25 cellular contexts compared by ENCODE assay signal in the genomic region with DNA sequence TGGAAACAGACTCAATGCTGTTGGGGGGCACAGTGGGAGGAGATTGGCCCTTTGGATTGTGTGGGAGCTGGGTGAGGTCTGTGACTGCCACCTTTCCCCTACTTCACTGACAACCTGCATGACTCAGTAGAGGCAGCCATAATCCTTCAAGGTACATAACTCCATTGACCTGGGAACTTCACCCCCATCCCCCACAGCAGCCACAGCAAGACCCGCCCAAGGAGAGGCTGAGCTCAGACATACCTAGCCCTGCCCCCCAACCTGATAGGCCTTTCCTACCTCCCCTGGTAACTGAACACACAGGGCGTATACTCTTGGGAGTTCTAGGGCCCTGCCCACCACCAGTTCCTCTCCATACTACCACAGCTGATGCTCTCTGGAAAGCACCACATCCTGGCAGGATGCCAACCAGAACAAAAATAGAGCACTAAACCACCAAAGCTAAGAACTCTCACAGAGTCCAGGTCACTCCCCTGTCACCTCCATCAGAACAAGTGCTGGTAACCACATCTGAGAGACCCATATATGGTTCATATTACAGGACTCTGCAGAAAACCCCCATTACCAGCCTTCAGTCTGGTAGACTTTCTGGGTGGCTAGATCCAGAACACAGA.
DNase-seq lines count a peak whose midpoint lies in the region; ATAC-seq and TF ChIP-seq lines count a peak whose summit lies in the region.
"Had no signal": no experiment of that assay in that cellular context is flagged by ENCODE, and none has a peak within 500 bp of the region (broad histone marks: within the 10 kb centered on the region; RNA-seq: fewer than 3 reads in every experiment).

No MANE protein-coding gene starts in this region.

- DNase-seq in PC-3: peak; percentile 56
- DNase-seq in CD8-positive, alpha-beta T cell: no peak
- no peak for DNase-seq in 8988T
- DNase-seq in activated T-cell treated with anti-CD3 and anti-CD28 coated beads, Interleukin-2, amount 50 U/mL, for 4 hours: no peak
- DNase-seq: activated CD8-positive, alpha-beta T cell treated with anti-CD3 and anti-CD28 coated beads, Interleukin-2, amount 10 ng/mL, durations not matched to agents 7 days and 5 days; activated naive CD4-positive, alpha-beta T cell treated with anti-CD3 and anti-CD28 coated beads, Interleukin-2, amount 10 ng/mL, durations not matched to agents 7 days and 5 days; activated T-cell treated with anti-CD3 and anti-CD28 coated beads, Interleukin-2, amount 50 U/mL, for 1 hour; anterior cingulate cortex; caudate nucleus; dermis blood vessel endothelial cell; heart right ventricle; HFFc6; NCI-H1436; NCI-H226; posterior cingulate gyrus had no signal

- H3K4me1 ChIP-seq in BLaER1 (peaks cover 16% of the 10 kb centered on the region), PC-3 (ENCODE audit: insufficient read depth, low read length) (0 out of 2 replicates have a peak, but pooled peaks cover 7% of the 10 kb centered on the region)
- no peaks in the 10 kb centered on the region for H3K4me1 ChIP-seq in CD8-positive, alpha-beta T cell (ENCODE audit: insufficient read depth, low read length)
- H3K4me1 ChIP-seq: heart right ventricle, left lung, suprapubic skin had no signal

- peak overlapping the region; percentile 25; the same call in 1 of the 2 replicates for H2AFZ ChIP-seq in PC-3 (ENCODE audit: low read length)

- no peaks in the 10 kb centered on the region for H3K79me2 ChIP-seq in PC-3 (ENCODE audit: low read length)

- peak overlapping the region; percentile 63 for H3K4me2 ChIP-seq in BLaER1
- peak overlapping the region; percentile 29; the same call in 1 of the 2 replicates for H3K4me2 ChIP-seq in PC-3 (ENCODE audit: low read length)

- H3F3A ChIP-seq in PC-3 (ENCODE audit: low read length, unreplicated experiment): no peaks in the 10 kb centered on the region

- H3K36me3 ChIP-seq in BLaER1: no peaks in the 10 kb centered on the region
- no peaks in the 10 kb centered on the region for H3K36me3 ChIP-seq in PC-3 (ENCODE audit: low read depth, low read length)
- no peaks in the 10 kb centered on the region for H3K36me3 ChIP-seq in CD8-positive, alpha-beta T cell (ENCODE audit: insufficient read depth, low read length)
- H3K36me3 ChIP-seq: heart right ventricle, left lung, suprapubic skin had no signal

- H3K9me2 ChIP-seq in PC-3 (replicated peaks; ENCODE audit: low read length): no peaks in the 10 kb centered on the region

- peaks cover 21% of the 10 kb centered on the region for H3K9me3 ChIP-seq in BLaER1
- H3K9me3 ChIP-seq in PC-3 (ENCODE audit: low read length): no peaks in the 10 kb centered on the region
- no peaks in the 10 kb centered on the region for H3K9me3 ChIP-seq in CD8-positive, alpha-beta T cell (ENCODE audit: low read length)
- H3K9me3 ChIP-seq: suprapubic skin had no signal

- H3K27me3 ChIP-seq in BLaER1 (no peaks in the 10 kb centered on the region), PC-3 (ENCODE audit: low read length) (no peaks in the 10 kb centered on the region)
- H3K27me3 ChIP-seq in CD8-positive, alpha-beta T cell (ENCODE audit: insufficient read depth, low read length): no peaks in the 10 kb centered on the region
- H3K27me3 ChIP-seq: heart right ventricle, left lung, suprapubic skin had no signal

- no peak overlapping the region for H3K4me3 ChIP-seq in BLaER1
- no peak overlapping the region for H3K4me3 ChIP-seq in PC-3 (ENCODE audit: low read length)
- H3K4me3 ChIP-seq in CD8-positive, alpha-beta T cell (ENCODE audit: low read depth, low read length): no peak overlapping the region
- H3K4me3 ChIP-seq: heart right ventricle, left lung, SK-N-MC, suprapubic skin had no signal

- no peaks in the 10 kb centered on the region for H3K27me3 Mint-ChIP-seq in CD8-positive, alpha-beta T cell (ENCODE audit: low read depth)
- no peaks in the 10 kb centered on the region for H3K27me3 Mint-ChIP-seq in activated T-cell treated with anti-CD3 and anti-CD28 coated beads, Interleukin-2, amount 50 U/mL, for 4 hours (ENCODE audit: low read depth)
- H3K27me3 Mint-ChIP-seq: activated naive CD4-positive, alpha-beta T cell treated with anti-CD3 and anti-CD28 coated beads, Interleukin-2, amount 10 ng/mL, durations not matched to agents 7 days and 5 days had no signal

- peaks cover 17% of the 10 kb centered on the region for H3K9me3 Mint-ChIP-seq in CD8-positive, alpha-beta T cell
- peaks cover 16% of the 10 kb centered on the region for H3K9me3 Mint-ChIP-seq in activated T-cell treated with anti-CD3 and anti-CD28 coated beads, Interleukin-2, amount 50 U/mL, for 4 hours

- no TSS peak for BruUV-seq in PC-3 (replicated peaks; lab: Mats Ljungman, UMichigan)

- CTCF ChIA-PET in PC-3 (lab: Charles Lee): no interaction called here
- CTCF ChIA-PET in CD8-positive, alpha-beta T cell (lab: Charles Lee): no interaction called here

- no peaks in the 10 kb centered on the region for H3K4me1 Mint-ChIP-seq in CD8-positive, alpha-beta T cell (ENCODE audit: low read depth)
- no peaks in the 10 kb centered on the region for H3K4me1 Mint-ChIP-seq in activated T-cell treated with anti-CD3 and anti-CD28 coated beads, Interleukin-2, amount 50 U/mL, for 4 hours (ENCODE audit: low read depth)
- H3K4me1 Mint-ChIP-seq: activated naive CD4-positive, alpha-beta T cell treated with anti-CD3 and anti-CD28 coated beads, Interleukin-2, amount 10 ng/mL, durations not matched to agents 7 days and 5 days; mesothelial cell of epicardium had no signal

- H3K9ac ChIP-seq in BLaER1 (no peak overlapping the region), PC-3 (ENCODE audit: low read length) (no peak overlapping the region)

- H4K20me1 ChIP-seq in BLaER1 (no peaks in the 10 kb centered on the region), PC-3 (ENCODE audit: low read length) (no peaks in the 10 kb centered on the region)

- intact Hi-C loops in PC-3 (cut with micrococcal nuclease): no loop called here
- intact Hi-C loops in CD8-positive, alpha-beta T cell (cut with DNase I, micrococcal nuclease): no loop called here

- H3K36me3 Mint-ChIP-seq in CD8-positive, alpha-beta T cell: no peaks in the 10 kb centered on the region
- H3K36me3 Mint-ChIP-seq in activated T-cell treated with anti-CD3 and anti-CD28 coated beads, Interleukin-2, amount 50 U/mL, for 4 hours (ENCODE audit: insufficient read depth): no peaks in the 10 kb centered on the region
- H3K36me3 Mint-ChIP-seq: activated naive CD4-positive, alpha-beta T cell treated with anti-CD3 and anti-CD28 coated beads, Interleukin-2, amount 10 ng/mL, durations not matched to agents 7 days and 5 days; mesothelial cell of epicardium had no signal

- H3K27ac ChIP-seq in BLaER1: 0 out of 2 replicates have a peak overlapping the region, but pooled peaks have one; percentile 18
- peak overlapping the region; percentile 52 for H3K27ac ChIP-seq in PC-3 (ENCODE audit: low read length)
- H3K27ac ChIP-seq in CD8-positive, alpha-beta T cell (ENCODE audit: low read depth, low read length): no peak overlapping the region
- H3K27ac ChIP-seq: C4-2B, epithelial cell of prostate, heart right ventricle, left lung, SK-N-MC, suprapubic skin had no signal

- POLR2A ChIA-PET in PC-3 (lab: Charles Lee; ENCODE audit: unreplicated experiment): no interaction called here
- POLR2A ChIA-PET in CD8-positive, alpha-beta T cell (lab: Charles Lee): no interaction called here

- H3K27ac Mint-ChIP-seq in CD8-positive, alpha-beta T cell: no peak overlapping the region
- H3K27ac Mint-ChIP-seq: activated CD8-positive, alpha-beta T cell treated with anti-CD3 and anti-CD28 coated beads, Interleukin-2, amount 10 ng/mL, durations not matched to agents 7 days and 5 days; activated naive CD4-positive, alpha-beta T cell treated with anti-CD3 and anti-CD28 coated beads, Interleukin-2, amount 10 ng/mL, durations not matched to agents 7 days and 5 days; HFFc6; mesothelial cell of epicardium had no signal

- no peak overlapping the region for H3K4me3 Mint-ChIP-seq in CD8-positive, alpha-beta T cell
- no peak overlapping the region for H3K4me3 Mint-ChIP-seq in activated T-cell treated with anti-CD3 and anti-CD28 coated beads, Interleukin-2, amount 50 U/mL, for 4 hours
- H3K4me3 Mint-ChIP-seq: activated CD8-positive, alpha-beta T cell treated with anti-CD3 and anti-CD28 coated beads, Interleukin-2, amount 10 ng/mL, durations not matched to agents 7 days and 5 days; activated naive CD4-positive, alpha-beta T cell treated with anti-CD3 and anti-CD28 coated beads, Interleukin-2, amount 10 ng/mL, durations not matched to agents 7 days and 5 days; HFFc6; mesothelial cell of epicardium had no signal

- ATAC-seq in GM18868 (IDR thresholded peaks at IDR 0.05; ENCODE audit: unreplicated experiment) (peak; percentile 88), HG03460 (IDR thresholded peaks at IDR 0.05; ENCODE audit: unreplicated experiment) (peak; percentile 77), PC-3 (no peak), GM21786 (IDR thresholded peaks at IDR 0.05; ENCODE audit: unreplicated experiment) (no peak)
- no peak for ATAC-seq in CD8-positive, alpha-beta T cell
- no peak for ATAC-seq in activated T-cell treated with anti-CD3 and anti-CD28 coated beads, Interleukin-2, amount 50 U/mL, for 4 hours
- ATAC-seq: activated CD8-positive, alpha-beta T cell treated with anti-CD3 and anti-CD28 coated beads, Interleukin-2, amount 10 ng/mL, durations not matched to agents 7 days and 5 days; heart right ventricle; left lung had no signal

- TF ChIP-seq CTCF in PC-3 (conservative IDR thresholded peaks at IDR 0.05; ENCODE audit: low read depth, low read length): no peak
- TF ChIP-seq CTCF in CD8-positive, alpha-beta T cell (IDR thresholded peaks at IDR 0.05): no peak

Comparison
In these comparisons a context has a peak if more than half of its experiments do, and no peak if none do; other contexts are left out.
1. ATAC-seq: peak in GM18868 (single experiment) and HG03460 (single experiment); none in PC-3 (single experiment), CD8-positive, alpha-beta T cell (single experiment), GM21786 (single experiment) and activated T-cell treated with anti-CD3 and anti-CD28 coated beads, Interleukin-2, amount 50 U/mL, for 4 hours (0 of 2).